ENCODE assay signal across 1 cellular context in the genomic region with DNA sequence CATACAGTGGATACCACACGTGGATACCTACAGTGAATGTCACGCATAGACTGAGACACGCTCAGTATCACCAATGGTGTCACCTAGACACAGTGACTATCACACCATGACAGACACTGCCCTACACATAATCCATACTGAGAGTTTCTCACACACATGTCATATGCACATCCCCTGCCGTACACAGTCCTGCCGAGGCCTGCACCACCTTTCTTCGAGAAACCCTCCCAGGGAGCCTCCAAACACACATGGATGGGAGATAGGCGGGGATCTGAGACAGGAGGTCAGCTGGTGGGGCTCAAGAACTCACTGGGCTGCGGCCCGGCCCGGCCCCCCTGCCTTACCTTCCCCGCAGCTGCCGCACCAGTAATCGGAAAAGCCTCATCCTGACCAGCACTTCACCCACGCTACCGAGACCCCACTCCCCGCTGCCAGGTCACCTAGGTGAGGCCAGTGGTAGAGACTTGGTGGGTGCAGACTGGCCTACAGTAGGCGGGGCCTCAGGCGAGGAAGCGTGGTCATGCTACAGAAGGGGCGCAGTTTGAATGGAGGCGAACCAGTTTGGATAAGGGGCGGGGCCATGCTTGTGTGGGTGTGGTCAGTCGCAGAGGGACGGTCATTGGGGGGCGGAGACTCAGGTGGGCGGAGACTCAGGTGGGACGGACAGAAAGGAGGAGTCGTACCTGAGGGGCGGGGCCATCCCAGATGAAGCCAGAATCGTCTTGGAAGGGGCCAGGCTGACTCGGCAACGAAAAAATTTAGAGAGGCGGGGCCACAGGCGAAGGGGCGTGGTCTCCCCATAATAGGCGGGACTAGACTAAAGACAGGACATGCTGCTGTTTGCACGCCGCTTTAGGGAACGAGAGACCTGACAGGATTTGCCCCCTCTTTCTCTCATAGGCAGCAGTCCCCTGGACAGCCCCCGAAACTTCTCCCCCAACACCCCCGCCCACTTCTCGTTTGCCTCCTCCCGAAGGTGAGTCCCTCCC.
TF ChIP-seq lines count a peak whose summit lies in the region.

No MANE protein-coding gene starts in this region.

TF ChIP-seq in K562, 482 proteins besides CTCF, POLR2A, EP300 and RAD21 (continued from another document and continues in another):
- TF ChIP-seq, protein P1, sequence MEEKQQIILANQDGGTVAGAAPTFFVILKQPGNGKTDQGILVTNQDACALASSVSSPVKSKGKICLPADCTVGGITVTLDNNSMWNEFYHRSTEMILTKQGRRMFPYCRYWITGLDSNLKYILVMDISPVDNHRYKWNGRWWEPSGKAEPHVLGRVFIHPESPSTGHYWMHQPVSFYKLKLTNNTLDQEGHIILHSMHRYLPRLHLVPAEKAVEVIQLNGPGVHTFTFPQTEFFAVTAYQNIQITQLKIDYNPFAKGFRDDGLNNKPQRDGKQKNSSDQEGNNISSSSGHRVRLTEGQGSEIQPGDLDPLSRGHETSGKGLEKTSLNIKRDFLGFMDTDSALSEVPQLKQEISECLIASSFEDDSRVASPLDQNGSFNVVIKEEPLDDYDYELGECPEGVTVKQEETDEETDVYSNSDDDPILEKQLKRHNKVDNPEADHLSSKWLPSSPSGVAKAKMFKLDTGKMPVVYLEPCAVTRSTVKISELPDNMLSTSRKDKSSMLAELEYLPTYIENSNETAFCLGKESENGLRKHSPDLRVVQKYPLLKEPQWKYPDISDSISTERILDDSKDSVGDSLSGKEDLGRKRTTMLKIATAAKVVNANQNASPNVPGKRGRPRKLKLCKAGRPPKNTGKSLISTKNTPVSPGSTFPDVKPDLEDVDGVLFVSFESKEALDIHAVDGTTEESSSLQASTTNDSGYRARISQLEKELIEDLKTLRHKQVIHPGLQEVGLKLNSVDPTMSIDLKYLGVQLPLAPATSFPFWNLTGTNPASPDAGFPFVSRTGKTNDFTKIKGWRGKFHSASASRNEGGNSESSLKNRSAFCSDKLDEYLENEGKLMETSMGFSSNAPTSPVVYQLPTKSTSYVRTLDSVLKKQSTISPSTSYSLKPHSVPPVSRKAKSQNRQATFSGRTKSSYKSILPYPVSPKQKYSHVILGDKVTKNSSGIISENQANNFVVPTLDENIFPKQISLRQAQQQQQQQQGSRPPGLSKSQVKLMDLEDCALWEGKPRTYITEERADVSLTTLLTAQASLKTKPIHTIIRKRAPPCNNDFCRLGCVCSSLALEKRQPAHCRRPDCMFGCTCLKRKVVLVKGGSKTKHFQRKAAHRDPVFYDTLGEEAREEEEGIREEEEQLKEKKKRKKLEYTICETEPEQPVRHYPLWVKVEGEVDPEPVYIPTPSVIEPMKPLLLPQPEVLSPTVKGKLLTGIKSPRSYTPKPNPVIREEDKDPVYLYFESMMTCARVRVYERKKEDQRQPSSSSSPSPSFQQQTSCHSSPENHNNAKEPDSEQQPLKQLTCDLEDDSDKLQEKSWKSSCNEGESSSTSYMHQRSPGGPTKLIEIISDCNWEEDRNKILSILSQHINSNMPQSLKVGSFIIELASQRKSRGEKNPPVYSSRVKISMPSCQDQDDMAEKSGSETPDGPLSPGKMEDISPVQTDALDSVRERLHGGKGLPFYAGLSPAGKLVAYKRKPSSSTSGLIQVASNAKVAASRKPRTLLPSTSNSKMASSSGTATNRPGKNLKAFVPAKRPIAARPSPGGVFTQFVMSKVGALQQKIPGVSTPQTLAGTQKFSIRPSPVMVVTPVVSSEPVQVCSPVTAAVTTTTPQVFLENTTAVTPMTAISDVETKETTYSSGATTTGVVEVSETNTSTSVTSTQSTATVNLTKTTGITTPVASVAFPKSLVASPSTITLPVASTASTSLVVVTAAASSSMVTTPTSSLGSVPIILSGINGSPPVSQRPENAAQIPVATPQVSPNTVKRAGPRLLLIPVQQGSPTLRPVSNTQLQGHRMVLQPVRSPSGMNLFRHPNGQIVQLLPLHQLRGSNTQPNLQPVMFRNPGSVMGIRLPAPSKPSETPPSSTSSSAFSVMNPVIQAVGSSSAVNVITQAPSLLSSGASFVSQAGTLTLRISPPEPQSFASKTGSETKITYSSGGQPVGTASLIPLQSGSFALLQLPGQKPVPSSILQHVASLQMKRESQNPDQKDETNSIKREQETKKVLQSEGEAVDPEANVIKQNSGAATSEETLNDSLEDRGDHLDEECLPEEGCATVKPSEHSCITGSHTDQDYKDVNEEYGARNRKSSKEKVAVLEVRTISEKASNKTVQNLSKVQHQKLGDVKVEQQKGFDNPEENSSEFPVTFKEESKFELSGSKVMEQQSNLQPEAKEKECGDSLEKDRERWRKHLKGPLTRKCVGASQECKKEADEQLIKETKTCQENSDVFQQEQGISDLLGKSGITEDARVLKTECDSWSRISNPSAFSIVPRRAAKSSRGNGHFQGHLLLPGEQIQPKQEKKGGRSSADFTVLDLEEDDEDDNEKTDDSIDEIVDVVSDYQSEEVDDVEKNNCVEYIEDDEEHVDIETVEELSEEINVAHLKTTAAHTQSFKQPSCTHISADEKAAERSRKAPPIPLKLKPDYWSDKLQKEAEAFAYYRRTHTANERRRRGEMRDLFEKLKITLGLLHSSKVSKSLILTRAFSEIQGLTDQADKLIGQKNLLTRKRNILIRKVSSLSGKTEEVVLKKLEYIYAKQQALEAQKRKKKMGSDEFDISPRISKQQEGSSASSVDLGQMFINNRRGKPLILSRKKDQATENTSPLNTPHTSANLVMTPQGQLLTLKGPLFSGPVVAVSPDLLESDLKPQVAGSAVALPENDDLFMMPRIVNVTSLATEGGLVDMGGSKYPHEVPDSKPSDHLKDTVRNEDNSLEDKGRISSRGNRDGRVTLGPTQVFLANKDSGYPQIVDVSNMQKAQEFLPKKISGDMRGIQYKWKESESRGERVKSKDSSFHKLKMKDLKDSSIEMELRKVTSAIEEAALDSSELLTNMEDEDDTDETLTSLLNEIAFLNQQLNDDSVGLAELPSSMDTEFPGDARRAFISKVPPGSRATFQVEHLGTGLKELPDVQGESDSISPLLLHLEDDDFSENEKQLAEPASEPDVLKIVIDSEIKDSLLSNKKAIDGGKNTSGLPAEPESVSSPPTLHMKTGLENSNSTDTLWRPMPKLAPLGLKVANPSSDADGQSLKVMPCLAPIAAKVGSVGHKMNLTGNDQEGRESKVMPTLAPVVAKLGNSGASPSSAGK (IDR thresholded peaks at IDR 0.05) = no peak
- TF ChIP-seq L3MBTL2 (IDR thresholded peaks at IDR 0.05) (no peak), TAL1 (IDR thresholded peaks at IDR 0.05) (no peak), SAFB (IDR thresholded peaks at IDR 0.05; ENCODE audit: borderline replicate concordance, low read depth, low read length) (no peak), ZNF584 (CRISPR knock-in tag; IDR thresholded peaks at IDR 0.05; ENCODE audit: low read depth) (no peak), ZNF146 (CRISPR knock-in tag; IDR thresholded peaks at IDR 0.05; ENCODE audit: unreplicated experiment) (no peak), TFAP4 (CRISPR knock-in tag; IDR thresholded peaks at IDR 0.05; ENCODE audit: borderline replicate concordance) (peak; percentile 84), HDAC2 (IDR thresholded peaks at IDR 0.05) (0 out of 2 replicates have a peak, but pooled peaks have one; percentile 12), MTA3 (IDR thresholded peaks at IDR 0.05; ENCODE audit: borderline replicate concordance) (0 out of 2 replicates have a peak, but pooled peaks have one; percentile 24), MCM5 (IDR thresholded peaks at IDR 0.05; ENCODE audit: low read depth) (no peak), ELF4 (CRISPR knock-in tag; IDR thresholded peaks at IDR 0.05) (no peak), NONO (IDR thresholded peaks at IDR 0.05; ENCODE audit: low read depth in 2 of 2, low read length in 1 of 2) (no peak), PRDM10 (IDR thresholded peaks at IDR 0.05; ENCODE audit: partially characterized antibody) (peak; percentile 17), ATF1 (CRISPR knock-in tag; IDR thresholded peaks at IDR 0.05) (no peak), ATF1 (tag; IDR thresholded peaks at IDR 0.05) (0 out of 2 replicates have a peak, but pooled peaks have one; percentile 27), SPI1 (IDR thresholded peaks at IDR 0.05; ENCODE audit: borderline replicate concordance, low read depth, low read length) (no peak), MBD2 (IDR thresholded peaks at IDR 0.05; ENCODE audit: borderline replicate concordance, low read depth) (no peak), STAT5B (CRISPR knock-in tag; IDR thresholded peaks at IDR 0.05) (no peak), ZNF707 (CRISPR knock-in tag; conservative IDR thresholded peaks at IDR 0.05) (no peak), TAF1 (IDR thresholded peaks at IDR 0.05; ENCODE audit: control insufficient read depth, extremely low read depth, insufficient read depth, low read length, severe bottlenecking) (no peak), ZNF511 (CRISPR knock-in tag; IDR thresholded peaks at IDR 0.05) (no peak), GTF2F1 (IDR thresholded peaks at IDR 0.05; ENCODE audit: low read depth, low read length) (no peak), TEAD4 (IDR thresholded peaks at IDR 0.05; ENCODE audit: low read length) (no peak), TEAD4 (CRISPR knock-in tag; IDR thresholded peaks at IDR 0.05; ENCODE audit: borderline replicate concordance) (no peak), DMBX1 (CRISPR knock-in tag; IDR thresholded peaks at IDR 0.05; ENCODE audit: borderline replicate concordance) (no peak), ZBTB17 (CRISPR knock-in tag; IDR thresholded peaks at IDR 0.05) (no peak), FIP1L1 (IDR thresholded peaks at IDR 0.05; ENCODE audit: low read depth, low read length, poor library complexity, severe bottlenecking) (no peak), RFX1 (IDR thresholded peaks at IDR 0.05) (no peak), ZNF780A (CRISPR knock-in tag; IDR thresholded peaks at IDR 0.05) (no peak)
- TF ChIP-seq, protein P2, sequence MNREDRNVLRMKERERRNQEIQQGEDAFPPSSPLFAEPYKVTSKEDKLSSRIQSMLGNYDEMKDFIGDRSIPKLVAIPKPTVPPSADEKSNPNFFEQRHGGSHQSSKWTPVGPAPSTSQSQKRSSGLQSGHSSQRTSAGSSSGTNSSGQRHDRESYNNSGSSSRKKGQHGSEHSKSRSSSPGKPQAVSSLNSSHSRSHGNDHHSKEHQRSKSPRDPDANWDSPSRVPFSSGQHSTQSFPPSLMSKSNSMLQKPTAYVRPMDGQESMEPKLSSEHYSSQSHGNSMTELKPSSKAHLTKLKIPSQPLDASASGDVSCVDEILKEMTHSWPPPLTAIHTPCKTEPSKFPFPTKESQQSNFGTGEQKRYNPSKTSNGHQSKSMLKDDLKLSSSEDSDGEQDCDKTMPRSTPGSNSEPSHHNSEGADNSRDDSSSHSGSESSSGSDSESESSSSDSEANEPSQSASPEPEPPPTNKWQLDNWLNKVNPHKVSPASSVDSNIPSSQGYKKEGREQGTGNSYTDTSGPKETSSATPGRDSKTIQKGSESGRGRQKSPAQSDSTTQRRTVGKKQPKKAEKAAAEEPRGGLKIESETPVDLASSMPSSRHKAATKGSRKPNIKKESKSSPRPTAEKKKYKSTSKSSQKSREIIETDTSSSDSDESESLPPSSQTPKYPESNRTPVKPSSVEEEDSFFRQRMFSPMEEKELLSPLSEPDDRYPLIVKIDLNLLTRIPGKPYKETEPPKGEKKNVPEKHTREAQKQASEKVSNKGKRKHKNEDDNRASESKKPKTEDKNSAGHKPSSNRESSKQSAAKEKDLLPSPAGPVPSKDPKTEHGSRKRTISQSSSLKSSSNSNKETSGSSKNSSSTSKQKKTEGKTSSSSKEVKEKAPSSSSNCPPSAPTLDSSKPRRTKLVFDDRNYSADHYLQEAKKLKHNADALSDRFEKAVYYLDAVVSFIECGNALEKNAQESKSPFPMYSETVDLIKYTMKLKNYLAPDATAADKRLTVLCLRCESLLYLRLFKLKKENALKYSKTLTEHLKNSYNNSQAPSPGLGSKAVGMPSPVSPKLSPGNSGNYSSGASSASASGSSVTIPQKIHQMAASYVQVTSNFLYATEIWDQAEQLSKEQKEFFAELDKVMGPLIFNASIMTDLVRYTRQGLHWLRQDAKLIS (CRISPR knock-in tag; IDR thresholded peaks at IDR 0.05) = no peak
- TF ChIP-seq, protein P3, sequence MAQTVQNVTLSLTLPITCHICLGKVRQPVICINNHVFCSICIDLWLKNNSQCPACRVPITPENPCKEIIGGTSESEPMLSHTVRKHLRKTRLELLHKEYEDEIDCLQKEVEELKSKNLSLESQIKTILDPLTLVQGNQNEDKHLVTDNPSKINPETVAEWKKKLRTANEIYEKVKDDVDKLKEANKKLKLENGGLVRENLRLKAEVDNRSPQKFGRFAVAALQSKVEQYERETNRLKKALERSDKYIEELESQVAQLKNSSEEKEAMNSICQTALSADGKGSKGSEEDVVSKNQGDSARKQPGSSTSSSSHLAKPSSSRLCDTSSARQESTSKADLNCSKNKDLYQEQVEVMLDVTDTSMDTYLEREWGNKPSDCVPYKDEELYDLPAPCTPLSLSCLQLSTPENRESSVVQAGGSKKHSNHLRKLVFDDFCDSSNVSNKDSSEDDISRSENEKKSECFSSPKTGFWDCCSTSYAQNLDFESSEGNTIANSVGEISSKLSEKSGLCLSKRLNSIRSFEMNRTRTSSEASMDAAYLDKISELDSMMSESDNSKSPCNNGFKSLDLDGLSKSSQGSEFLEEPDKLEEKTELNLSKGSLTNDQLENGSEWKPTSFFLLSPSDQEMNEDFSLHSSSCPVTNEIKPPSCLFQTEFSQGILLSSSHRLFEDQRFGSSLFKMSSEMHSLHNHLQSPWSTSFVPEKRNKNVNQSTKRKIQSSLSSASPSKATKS (CRISPR knock-in tag; IDR thresholded peaks at IDR 0.05) = no peak
